ENCODE assay signal across 10 cellular contexts in the genomic region with DNA sequence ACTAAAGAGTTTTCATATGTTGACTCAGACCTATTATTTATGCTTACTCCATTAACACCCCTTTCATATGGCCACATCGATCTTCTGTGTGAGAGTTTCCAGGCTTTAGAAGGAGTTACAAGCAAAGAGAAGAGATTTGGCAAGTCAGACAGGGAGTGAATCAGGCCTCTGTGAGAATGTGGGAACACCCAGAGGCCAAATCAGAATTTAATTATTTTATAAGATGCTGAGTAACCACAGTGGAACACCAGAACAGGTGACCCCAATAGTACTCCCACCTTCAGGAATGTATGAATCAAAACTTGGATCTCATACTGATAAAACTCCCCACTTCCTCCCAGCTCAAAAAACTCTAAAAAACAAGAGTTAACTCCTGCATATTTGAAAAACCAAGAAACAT. TPM values are rescaled to one million over a fixed set of nuclear protein-coding genes. Genes with fewer than 3 reads are reported as not detected.
DNase-seq lines count a peak whose midpoint lies in the region; ATAC-seq and TF ChIP-seq lines count a peak whose summit lies in the region.
"Had no signal": no experiment of that assay in that cellular context is flagged by ENCODE, and none has a peak within 500 bp of the region (broad histone marks: within the 10 kb centered on the region; RNA-seq: fewer than 3 reads in every experiment).

No MANE protein-coding gene starts in this region.

- in situ Hi-C loops in GM13976 (cut with MboI; ENCODE audit: low sequenced_read_pairs, unreplicated experiment), result no loop called here

- ATAC-seq in GM21390 (IDR thresholded peaks at IDR 0.05; ENCODE audit: unreplicated experiment), result no peak

- DNase-seq in NCI-H524 (lab: John Stamatoyannopoulos, UW), result peak; percentile 14 to 58
- DNase-seq in NCI-H524 treated with DMSO at 0.1 percent for 48 hours (lab: John Stamatoyannopoulos, UW), result no peak
- peak; percentile 11 for DNase-seq in RPMI7951 (ENCODE audit: low read depth)
- DNase-seq in fibroblast of peridontal ligament (ENCODE audit: extremely low read depth), result peak; percentile 63
- no peak for DNase-seq in 8988T
- no peak for DNase-seq in LoVo (ENCODE audit: low spot score)
- no peak for DNase-seq in GM13976 (ENCODE audit: low spot score)
- DNase-seq: activated CD4-positive, alpha-beta T cell treated with anti-CD3 and anti-CD28 coated beads, Interleukin-2, amount 50 U/mL, for 4 hours; lower lobe of right lung had no signal

- no peak for TF ChIP-seq CTCF in GM13976 (IDR thresholded peaks at IDR 0.05; ENCODE audit: borderline replicate concordance, control extremely low read depth, extremely low read depth, insufficient read depth, missing control alignments)

RNA-seq across cellular contexts. Expression of gene IFT57, which starts 42.0 kb away (rescaled TPM):
- 64.8 and 68.0 TPM in 2 replicates for total RNA-seq in RPMI7951 (2014; rRNA removed; shearing (Covaris generic))

Comparison
In these comparisons a context has a peak if more than half of its experiments do, and no peak if none do; other contexts are left out.
1. DNase-seq: peak in NCI-H524 (2 of 2), RPMI7951 (single experiment) and fibroblast of peridontal ligament (single experiment); none in NCI-H524 treated with DMSO at 0.1 percent for 48 hours (single experiment), 8988T (single experiment), LoVo (single experiment) and GM13976 (single experiment).